Comparison of ENCODE assay signal across 8 cellular contexts in the genomic region with DNA sequence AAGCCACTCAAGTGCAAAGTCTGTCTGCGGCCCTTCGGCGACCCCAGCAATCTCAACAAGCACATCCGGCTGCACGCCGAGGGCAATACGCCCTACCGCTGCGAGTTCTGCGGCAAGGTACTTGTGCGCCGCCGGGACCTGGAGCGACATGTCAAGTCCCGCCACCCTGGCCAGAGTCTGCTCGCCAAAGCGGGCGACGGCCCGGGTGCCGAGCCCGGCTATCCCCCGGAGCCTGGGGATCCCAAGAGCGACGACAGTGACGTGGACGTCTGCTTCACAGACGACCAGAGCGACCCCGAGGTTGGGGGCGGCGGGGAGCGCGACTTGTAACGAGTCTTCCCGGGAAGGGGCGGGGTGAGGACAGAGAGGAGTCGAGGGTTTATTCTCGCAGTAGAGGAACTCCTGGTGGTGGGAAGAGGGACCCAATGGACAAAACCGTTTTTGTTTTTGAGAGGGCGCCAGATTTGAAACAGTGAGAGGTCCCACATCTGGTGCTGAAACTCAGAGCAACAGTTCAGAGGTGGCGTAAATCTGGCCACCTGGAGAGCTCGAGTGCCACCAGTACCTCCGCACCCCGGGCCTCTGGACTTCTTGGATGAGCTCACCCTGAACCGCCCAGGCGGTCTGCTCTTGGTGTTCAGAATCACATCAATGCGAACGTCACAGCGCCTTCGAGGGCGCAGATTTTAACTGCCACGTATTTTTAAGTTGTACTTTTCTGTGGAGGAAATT. TPM values are rescaled to one million over a fixed set of nuclear protein-coding genes. Genes with fewer than 3 reads are reported as not detected.
DNase-seq lines count a peak whose midpoint lies in the region; ATAC-seq and TF ChIP-seq lines count a peak whose summit lies in the region.

No MANE protein-coding gene starts in this region.

- no peaks in the 10 kb centered on the region for H3K36me3 ChIP-seq in PC-9 (ENCODE audit: low read depth)

- no peak overlapping the region for H2AFZ ChIP-seq in PC-9

- in situ Hi-C loops in G401 (cut with HindIII; ENCODE audit: low sequenced_read_pairs) = no loop called here

- TF ChIP-seq CTCF in brain (conservative IDR thresholded peaks at IDR 0.05) (no peak), natural killer cell (IDR thresholded peaks at IDR 0.05) (no peak), PC-9 (conservative IDR thresholded peaks at IDR 0.05) (no peak)

- intact Hi-C loops in natural killer cell (cut with micrococcal nuclease) = no loop called here
- intact Hi-C loops in PC-9 (cut with micrococcal nuclease; ENCODE audit: unreplicated experiment) = no loop called here

- H3K36me3 Mint-ChIP-seq in brain = no peaks in the 10 kb centered on the region
- H3K36me3 Mint-ChIP-seq in natural killer cell = peaks cover 8% of the 10 kb centered on the region

- CTCF ChIA-PET in PC-9 (lab: Charles Lee) = no interaction called here

- POLR2A ChIA-PET in PC-9 (lab: Charles Lee; ENCODE audit: unreplicated experiment) = no interaction called here

- no TSS peak for BruUV-seq in PC-9 (replicated peaks; lab: Mats Ljungman, UMichigan)

- H3K27ac Mint-ChIP-seq in brain (no peak overlapping the region), natural killer cell (no peak overlapping the region)

- H3K27ac ChIP-seq in PC-9 = no peak overlapping the region

- ATAC-seq in GM21723 (IDR thresholded peaks at IDR 0.05; ENCODE audit: unreplicated experiment) = peak; percentile 18
- peak in 1 of 3 donors; percentile 43 for ATAC-seq in natural killer cell

- H3K4me1 Mint-ChIP-seq in brain (peaks cover 10% of the 10 kb centered on the region), natural killer cell (peaks cover 25 to 27% of the 10 kb centered on the region in 2 donors)

- H3K4me2 ChIP-seq in PC-9 = no peak overlapping the region

- peaks cover 5% of the 10 kb centered on the region; the same call in 1 of the 2 replicates for H3K27me3 ChIP-seq in PC-9 (ENCODE audit: insufficient read depth, low read depth)

- no peaks in the 10 kb centered on the region; the same call in 1 of the 2 replicates for H3K9me3 ChIP-seq in PC-9 (ENCODE audit: insufficient read depth, low read depth)

- DNase-seq in NCI-H2227 (lab: John Stamatoyannopoulos, UW; ENCODE audit: unreplicated experiment) (peak; percentile 52), natural killer cell (no peak), middle frontal gyrus (ENCODE audit: extremely low spot score, low spot score) (no peak), PC-9 (no peak), G401 (ENCODE audit: low spot score) (no peak)

- H3K79me2 ChIP-seq in PC-9 (ENCODE audit: low read depth) = no peaks in the 10 kb centered on the region

- H3F3A ChIP-seq in PC-9 (ENCODE audit: insufficient read depth, low read depth) = no peaks in the 10 kb centered on the region

- peak overlapping the region; percentile 70 to 78 (median 75) for H3K4me3 Mint-ChIP-seq in brain
- H3K4me3 Mint-ChIP-seq in natural killer cell = peak overlapping the region; percentile 81

- H3K4me3 ChIP-seq in GM08714 (ENCODE audit: low read length) = peak overlapping the region; percentile 52; the same call in 1 of the 2 replicates
- no peak overlapping the region for H3K4me3 ChIP-seq in PC-9

- H3K27me3 Mint-ChIP-seq in brain (peaks cover 100% of the 10 kb centered on the region), natural killer cell (ENCODE audit: low read depth in 2 of 2) (peaks cover 53 to 77% of the 10 kb centered on the region in 2 donors)

- no peaks in the 10 kb centered on the region for H4K20me1 ChIP-seq in PC-9 (ENCODE audit: insufficient read depth)

- H3K9me3 Mint-ChIP-seq in brain = peaks cover 0 to 11% (median 7%) of the 10 kb centered on the region in 5 experiments
- H3K9me3 Mint-ChIP-seq in natural killer cell = no peaks in the 10 kb centered on the region

- H3K9me2 ChIP-seq in PC-9 (ENCODE audit: insufficient read depth) = no peaks in the 10 kb centered on the region

- H3K4me1 ChIP-seq in PC-9 (replicated peaks; ENCODE audit: insufficient read depth) = no peaks in the 10 kb centered on the region

RNA-seq across cellular contexts. Expression of a gene that starts 8.0 kb away (rescaled TPM):
- polyA plus RNA-seq in brain (ENCODE audit: insufficient read depth, low read depth, low replicate concordance) = 2.5 TPM
- total RNA-seq in natural killer cell (not detected), PC-9 (2021) (not detected in 2 replicates)
- 0.06 and 0.34 TPM in 2 replicates for total RNA-seq in G401 (2014; rRNA removed; shearing (Covaris generic))

RNA-seq across cellular contexts. Expression of a gene that starts 46.1 kb away (rescaled TPM):
- 18.6 TPM for polyA plus RNA-seq in brain (ENCODE audit: insufficient read depth, low read depth, low replicate concordance)
- total RNA-seq in natural killer cell (10 to 100 TPM; 46.9 to 58.3 (median 52.5) TPM), PC-9 (2021) (62.2 and 83.7 TPM in 2 replicates)
- total RNA-seq in G401 (2014; rRNA removed; shearing (Covaris generic)) = 130 and 168 TPM in 2 replicates
